2 cellular contexts compared by ENCODE assay signal in the genomic region with DNA sequence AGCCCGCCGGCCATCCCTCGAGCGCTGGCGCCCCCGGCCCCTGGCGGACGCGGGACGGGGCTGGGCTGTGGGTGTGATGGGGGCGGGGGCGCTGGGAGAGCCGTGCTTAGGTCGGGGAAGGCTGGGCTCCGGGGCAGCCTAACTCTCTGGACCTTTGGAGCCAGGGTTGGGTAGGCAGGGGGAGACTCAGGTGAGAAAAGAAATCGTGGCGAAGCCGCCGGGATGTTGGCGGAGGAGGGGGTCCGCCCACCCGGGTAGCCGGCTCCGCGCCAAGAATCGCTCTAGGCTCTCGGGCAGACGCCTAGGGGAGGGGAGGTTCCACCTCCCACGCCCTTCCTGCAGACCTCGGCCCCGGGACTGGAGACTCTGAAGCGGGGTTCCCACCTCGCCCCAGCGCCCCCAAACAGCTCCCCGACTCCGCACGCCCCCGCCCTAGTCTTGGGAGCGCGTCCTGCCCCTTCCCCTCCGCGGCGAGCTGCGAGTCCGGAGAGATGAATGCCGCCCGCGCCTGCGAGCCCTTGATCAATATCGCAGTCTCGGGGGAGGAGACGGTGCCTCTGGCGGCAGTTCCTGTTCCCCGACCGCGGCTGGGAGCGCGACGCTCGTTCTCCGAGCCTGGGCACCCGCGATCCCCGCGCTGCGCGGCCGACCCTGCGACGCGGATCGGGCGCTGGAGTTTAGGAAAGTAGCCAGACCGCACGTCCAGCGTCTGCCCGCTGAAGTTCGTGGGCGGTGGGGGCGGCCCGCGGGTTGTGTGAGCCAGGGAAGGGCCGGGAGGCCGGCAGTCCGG.
TF ChIP-seq lines count a peak whose summit lies in the region.

No MANE protein-coding gene starts in this region.

TF ChIP-seq in SK-N-SH, 30 proteins besides CTCF, POLR2A, EP300 and RAD21:
- TF ChIP-seq, protein P1, sequence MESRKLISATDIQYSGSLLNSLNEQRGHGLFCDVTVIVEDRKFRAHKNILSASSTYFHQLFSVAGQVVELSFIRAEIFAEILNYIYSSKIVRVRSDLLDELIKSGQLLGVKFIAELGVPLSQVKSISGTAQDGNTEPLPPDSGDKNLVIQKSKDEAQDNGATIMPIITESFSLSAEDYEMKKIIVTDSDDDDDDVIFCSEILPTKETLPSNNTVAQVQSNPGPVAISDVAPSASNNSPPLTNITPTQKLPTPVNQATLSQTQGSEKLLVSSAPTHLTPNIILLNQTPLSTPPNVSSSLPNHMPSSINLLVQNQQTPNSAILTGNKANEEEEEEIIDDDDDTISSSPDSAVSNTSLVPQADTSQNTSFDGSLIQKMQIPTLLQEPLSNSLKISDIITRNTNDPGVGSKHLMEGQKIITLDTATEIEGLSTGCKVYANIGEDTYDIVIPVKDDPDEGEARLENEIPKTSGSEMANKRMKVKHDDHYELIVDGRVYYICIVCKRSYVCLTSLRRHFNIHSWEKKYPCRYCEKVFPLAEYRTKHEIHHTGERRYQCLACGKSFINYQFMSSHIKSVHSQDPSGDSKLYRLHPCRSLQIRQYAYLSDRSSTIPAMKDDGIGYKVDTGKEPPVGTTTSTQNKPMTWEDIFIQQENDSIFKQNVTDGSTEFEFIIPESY (IDR thresholded peaks at IDR 0.05; ENCODE audit: borderline replicate concordance, low read depth): no peak
- TF ChIP-seq POLR2AphosphoS5 (IDR thresholded peaks at IDR 0.05; ENCODE audit: low read depth, low read length): no peak
- TF ChIP-seq NRF1 (IDR thresholded peaks at IDR 0.05; ENCODE audit: low read depth, low read length): no peak
- no peak for TF ChIP-seq RFX5 (IDR thresholded peaks at IDR 0.05; ENCODE audit: low read length)
- TF ChIP-seq, protein P2, sequence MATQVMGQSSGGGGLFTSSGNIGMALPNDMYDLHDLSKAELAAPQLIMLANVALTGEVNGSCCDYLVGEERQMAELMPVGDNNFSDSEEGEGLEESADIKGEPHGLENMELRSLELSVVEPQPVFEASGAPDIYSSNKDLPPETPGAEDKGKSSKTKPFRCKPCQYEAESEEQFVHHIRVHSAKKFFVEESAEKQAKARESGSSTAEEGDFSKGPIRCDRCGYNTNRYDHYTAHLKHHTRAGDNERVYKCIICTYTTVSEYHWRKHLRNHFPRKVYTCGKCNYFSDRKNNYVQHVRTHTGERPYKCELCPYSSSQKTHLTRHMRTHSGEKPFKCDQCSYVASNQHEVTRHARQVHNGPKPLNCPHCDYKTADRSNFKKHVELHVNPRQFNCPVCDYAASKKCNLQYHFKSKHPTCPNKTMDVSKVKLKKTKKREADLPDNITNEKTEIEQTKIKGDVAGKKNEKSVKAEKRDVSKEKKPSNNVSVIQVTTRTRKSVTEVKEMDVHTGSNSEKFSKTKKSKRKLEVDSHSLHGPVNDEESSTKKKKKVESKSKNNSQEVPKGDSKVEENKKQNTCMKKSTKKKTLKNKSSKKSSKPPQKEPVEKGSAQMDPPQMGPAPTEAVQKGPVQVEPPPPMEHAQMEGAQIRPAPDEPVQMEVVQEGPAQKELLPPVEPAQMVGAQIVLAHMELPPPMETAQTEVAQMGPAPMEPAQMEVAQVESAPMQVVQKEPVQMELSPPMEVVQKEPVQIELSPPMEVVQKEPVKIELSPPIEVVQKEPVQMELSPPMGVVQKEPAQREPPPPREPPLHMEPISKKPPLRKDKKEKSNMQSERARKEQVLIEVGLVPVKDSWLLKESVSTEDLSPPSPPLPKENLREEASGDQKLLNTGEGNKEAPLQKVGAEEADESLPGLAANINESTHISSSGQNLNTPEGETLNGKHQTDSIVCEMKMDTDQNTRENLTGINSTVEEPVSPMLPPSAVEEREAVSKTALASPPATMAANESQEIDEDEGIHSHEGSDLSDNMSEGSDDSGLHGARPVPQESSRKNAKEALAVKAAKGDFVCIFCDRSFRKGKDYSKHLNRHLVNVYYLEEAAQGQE (IDR thresholded peaks at IDR 0.05; ENCODE audit: low read depth, low read length): no peak
- no peak for TF ChIP-seq YY1 (IDR thresholded peaks at IDR 0.05; ENCODE audit: low read depth)
- TF ChIP-seq FOXM1 (IDR thresholded peaks at IDR 0.05; ENCODE audit: low read depth): no peak
- no peak for TF ChIP-seq RXRA (IDR thresholded peaks at IDR 0.05; ENCODE audit: borderline replicate concordance, low read depth)
- no peak for TF ChIP-seq CHD2 (IDR thresholded peaks at IDR 0.05; ENCODE audit: low read length, partially characterized antibody)
- TF ChIP-seq JUND (IDR thresholded peaks at IDR 0.05): no peak
- peak; percentile 73; the same call in 1 of the 2 replicates for TF ChIP-seq EZH2phosphoT487 (IDR thresholded peaks at IDR 0.05; ENCODE audit: borderline replicate concordance, low read depth)
- no peak for TF ChIP-seq FOSL2 (IDR thresholded peaks at IDR 0.05; ENCODE audit: borderline replicate concordance, low read depth)
- TF ChIP-seq SIN3A (IDR thresholded peaks at IDR 0.05; ENCODE audit: borderline replicate concordance, low read depth, low read length): no peak
- no peak for TF ChIP-seq FOXJ3 (CRISPR knock-in tag; IDR thresholded peaks at IDR 0.05)
- peak; percentile 93 for TF ChIP-seq GATA2 (CRISPR knock-in tag; IDR thresholded peaks at IDR 0.05)
- TF ChIP-seq, protein P3, sequence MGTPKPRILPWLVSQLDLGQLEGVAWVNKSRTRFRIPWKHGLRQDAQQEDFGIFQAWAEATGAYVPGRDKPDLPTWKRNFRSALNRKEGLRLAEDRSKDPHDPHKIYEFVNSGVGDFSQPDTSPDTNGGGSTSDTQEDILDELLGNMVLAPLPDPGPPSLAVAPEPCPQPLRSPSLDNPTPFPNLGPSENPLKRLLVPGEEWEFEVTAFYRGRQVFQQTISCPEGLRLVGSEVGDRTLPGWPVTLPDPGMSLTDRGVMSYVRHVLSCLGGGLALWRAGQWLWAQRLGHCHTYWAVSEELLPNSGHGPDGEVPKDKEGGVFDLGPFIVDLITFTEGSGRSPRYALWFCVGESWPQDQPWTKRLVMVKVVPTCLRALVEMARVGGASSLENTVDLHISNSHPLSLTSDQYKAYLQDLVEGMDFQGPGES (IDR thresholded peaks at IDR 0.05; ENCODE audit: low read depth, low read length): no peak

TF ChIP-seq in GM12878, 131 proteins besides CTCF, POLR2A, EP300 and RAD21:
- TF ChIP-seq, protein P4, sequence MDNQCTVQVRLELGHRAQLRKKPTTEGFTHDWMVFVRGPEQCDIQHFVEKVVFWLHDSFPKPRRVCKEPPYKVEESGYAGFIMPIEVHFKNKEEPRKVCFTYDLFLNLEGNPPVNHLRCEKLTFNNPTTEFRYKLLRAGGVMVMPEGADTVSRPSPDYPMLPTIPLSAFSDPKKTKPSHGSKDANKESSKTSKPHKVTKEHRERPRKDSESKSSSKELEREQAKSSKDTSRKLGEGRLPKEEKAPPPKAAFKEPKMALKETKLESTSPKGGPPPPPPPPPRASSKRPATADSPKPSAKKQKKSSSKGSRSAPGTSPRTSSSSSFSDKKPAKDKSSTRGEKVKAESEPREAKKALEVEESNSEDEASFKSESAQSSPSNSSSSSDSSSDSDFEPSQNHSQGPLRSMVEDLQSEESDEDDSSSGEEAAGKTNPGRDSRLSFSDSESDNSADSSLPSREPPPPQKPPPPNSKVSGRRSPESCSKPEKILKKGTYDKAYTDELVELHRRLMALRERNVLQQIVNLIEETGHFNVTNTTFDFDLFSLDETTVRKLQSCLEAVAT (IDR thresholded peaks at IDR 0.05): no peak
- no peak for TF ChIP-seq TBL1XR1 (IDR thresholded peaks at IDR 0.05; ENCODE audit: low read depth, low read length)
- 0 out of 2 replicates have a peak, but pooled peaks have one; percentile 41 for TF ChIP-seq EZH2 (IDR thresholded peaks at IDR 0.05; ENCODE audit: borderline replicate concordance, control insufficient read depth, low read depth, low read length)
- TF ChIP-seq, protein P5, sequence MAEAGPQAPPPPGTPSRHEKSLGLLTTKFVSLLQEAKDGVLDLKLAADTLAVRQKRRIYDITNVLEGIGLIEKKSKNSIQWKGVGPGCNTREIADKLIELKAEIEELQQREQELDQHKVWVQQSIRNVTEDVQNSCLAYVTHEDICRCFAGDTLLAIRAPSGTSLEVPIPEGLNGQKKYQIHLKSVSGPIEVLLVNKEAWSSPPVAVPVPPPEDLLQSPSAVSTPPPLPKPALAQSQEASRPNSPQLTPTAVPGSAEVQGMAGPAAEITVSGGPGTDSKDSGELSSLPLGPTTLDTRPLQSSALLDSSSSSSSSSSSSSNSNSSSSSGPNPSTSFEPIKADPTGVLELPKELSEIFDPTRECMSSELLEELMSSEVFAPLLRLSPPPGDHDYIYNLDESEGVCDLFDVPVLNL (IDR thresholded peaks at IDR 0.05; ENCODE audit: low read depth, low read length): no peak
- TF ChIP-seq SUZ12 (IDR thresholded peaks at IDR 0.05; ENCODE audit: unreplicated experiment): peak; percentile 98
- no peak for TF ChIP-seq MTA2 (IDR thresholded peaks at IDR 0.05; ENCODE audit: low read depth)
- TF ChIP-seq DPF2 (IDR thresholded peaks at IDR 0.05): no peak
- no peak for TF ChIP-seq TCF3 (IDR thresholded peaks at IDR 0.05; ENCODE audit: borderline replicate concordance, insufficient read depth, low read depth, low read length)
